In genomic region chr20:20687319-20687718, GRCh38 we compare ENCODE assay signal across 20 cellular contexts. TPM values are rescaled to one million over a fixed set of nuclear protein-coding genes. Genes with fewer than 3 reads are reported as not detected.
A peak's percentile ranks its signal among the peaks of the same experiment; 100 is the strongest.
DNase-seq lines count a peak whose midpoint lies in the region; ATAC-seq, FAIRE-seq and TF ChIP-seq lines count a peak whose summit lies in the region.
"Had no signal": no experiment of that assay in that cellular context is flagged by ENCODE, and none has a peak within 500 bp of the region (broad histone marks: within the 10 kb centered on the region; RNA-seq: fewer than 3 reads in every experiment).

No MANE protein-coding gene starts in this region.

- no peak for TF ChIP-seq RAD21 in A549 (conservative IDR thresholded peaks at IDR 0.05 in 1 of 2, IDR thresholded peaks at IDR 0.05 in 1 of 2)

- H3K27me3 ChIP-seq in neutrophil (no peaks in the 10 kb centered on the region), tibial nerve (no peaks in the 10 kb centered on the region)

- no peak for FAIRE-seq in A549 (lab: Jason Lieb, UNC)
- FAIRE-seq: G401.6, GM12892, GM19239, H1 had no signal

- no peaks in the 10 kb centered on the region for H3K36me3 ChIP-seq in HEK293 (ENCODE audit: control insufficient read depth in 2 of 2, insufficient read depth in 1 of 2, low read length in 2 of 2)
- no peaks in the 10 kb centered on the region for H3K36me3 ChIP-seq in neutrophil
- no peaks in the 10 kb centered on the region for H3K36me3 ChIP-seq in tibial nerve

- WGBS in A549 (ENCODE audit: missing lambda C conversion rate), result 92% methylated on average over 5 of the region's 5 CpGs
- WGBS in tibial nerve, 2 donors, result 83 to 85% methylated on average over 5 of the region's 5 CpGs

- no peak for DNase-seq in A549 (ENCODE audit: low read depth in 1 of 2, low spot score in 1 of 2)
- no peak for DNase-seq in iPS-NIHi7 (ENCODE audit: extremely low spot score)
- DNase-seq in tibial nerve (ENCODE audit: low spot score in 2 of 2), result no peak
- DNase-seq: 8988T; C1 segment of cervical spinal cord; Caco-2; CD8-positive, alpha-beta T cell; DMS153; DND-41; GM23248; H7; HCEC 1CT had no signal

- no peak for TF ChIP-seq POLR2A in A549 (IDR thresholded peaks at IDR 0.05; ENCODE audit: low read length)
- TF ChIP-seq POLR2A in tibial nerve (IDR thresholded peaks at IDR 0.05), result no peak

- H3K4me2 ChIP-seq in A549, result no peak overlapping the region

- H3K4me1 ChIP-seq in A549 (no peaks in the 10 kb centered on the region), HEK293 (ENCODE audit: control insufficient read depth, insufficient read depth, low read length) (peaks cover 4% of the 10 kb centered on the region; the same call in 1 of the 2 replicates), neutrophil (ENCODE audit: control insufficient read depth in 1 of 2, insufficient read depth in 1 of 2, low read depth in 1 of 2, low read length in 1 of 2) (peaks cover 72 to 76% of the 10 kb centered on the region in 2 experiments), tibial nerve (peaks cover 0 to 6% (median 0%) of the 10 kb centered on the region in 4 donors)
- H3K4me1 ChIP-seq: Caco-2 had no signal

- H3K27ac ChIP-seq in A549 (no peak overlapping the region), HEK293 (ENCODE audit: extremely low read depth, low read depth, low read length) (no peak overlapping the region), VCaP (peak overlapping the region; percentile 8), neutrophil (peak overlapping the region; percentile 37), tibial nerve (no peak overlapping the region)
- H3K27ac ChIP-seq: GM23248 had no signal

- no peak for TF ChIP-seq CTCF in A549 (IDR thresholded peaks at IDR 0.05)
- TF ChIP-seq CTCF in HEK293 (tag by site-specific recombination; IDR thresholded peaks at IDR 0.05), result no peak
- no peak for TF ChIP-seq CTCF in VCaP (conservative IDR thresholded peaks at IDR 0.05)
- TF ChIP-seq CTCF in neutrophil (IDR thresholded peaks at IDR 0.05), result no peak
- no peak for TF ChIP-seq CTCF in tibial nerve (IDR thresholded peaks at IDR 0.05)

- CTCF ChIA-PET in A549 (lab: Yijun Ruan, JAX), result no interaction called here
- CTCF ChIA-PET in HEK293 (lab: Yijun Ruan, JAX), result no interaction called here

- no peak for TF ChIP-seq EP300 in A549 (IDR thresholded peaks at IDR 0.05)
- no peak for TF ChIP-seq EP300 in tibial nerve (IDR thresholded peaks at IDR 0.05)

- no peaks in the 10 kb centered on the region for H3K9me3 ChIP-seq in A549
- no peaks in the 10 kb centered on the region for H3K9me3 ChIP-seq in HEK293 (ENCODE audit: control insufficient read depth, insufficient read depth, low read depth, low read length)
- H3K9me3 ChIP-seq in neutrophil, result no peaks in the 10 kb centered on the region
- H3K9me3 ChIP-seq in tibial nerve, result no peaks in the 10 kb centered on the region
- H3K9me3 ChIP-seq: Caco-2 had no signal

- POLR2A ChIA-PET in A549 (lab: Yijun Ruan, JAX) (no interaction called here), HEK293 (lab: Yijun Ruan, JAX) (no interaction called here)

- ATAC-seq in A549, result no peak
- no peak for ATAC-seq in esophagus mucosa
- ATAC-seq: CD8-positive, alpha-beta T cell had no signal

- H3K4me3 ChIP-seq in A549 (no peak overlapping the region), HEK293 (ENCODE audit: low read depth, low read length) (no peak overlapping the region), neutrophil (ENCODE audit: low read depth in 1 of 2, low read length in 1 of 2) (no peak overlapping the region), tibial nerve (no peak overlapping the region)
- H3K4me3 ChIP-seq: GM23248 had no signal

TF ChIP-seq in A549, 52 proteins besides CTCF, POLR2A, EP300 and RAD21:
- TF ChIP-seq HES2 (IDR thresholded peaks at IDR 0.05), result no peak
- TF ChIP-seq MAFK (IDR thresholded peaks at IDR 0.05; ENCODE audit: partially characterized antibody), result peak; percentile 25

TF ChIP-seq in HEK293, 187 proteins besides CTCF, POLR2A, EP300 and RAD21:
- TF ChIP-seq ZNF146 (tag by site-specific recombination; IDR thresholded peaks at IDR 0.05) (no peak), SCRT2 (tag by site-specific recombination; IDR thresholded peaks at IDR 0.05) (0 out of 2 replicates have a peak, but pooled peaks have one; percentile 45)
TF ChIP-seq in HEK293: peak in this region for 1.

RNA-seq across cellular contexts. Expression of gene RALGAPA2, which starts 25.1 kb away (rescaled TPM):
- polyA plus RNA-seq in A549 (2011; rRNA removed) (4.7 and 7.0 TPM in 2 replicates), A549 (2017; fragmentation: RNase III; extraction: RNeasy Plus Mini Kit Qiagen cat#74134 plus additional on column Dnase treatment) (3.2 to 4.0 TPM (median 3.7 TPM) in 3 replicates)
- 0.94 and 1.3 TPM in 2 replicates for polyA plus RNA-seq in A549 (2012; cell fraction: cytosol; rRNA removed)
- 1.9 and 3.0 TPM in 2 replicates for polyA plus RNA-seq in A549 (2012; cell fraction: nucleus; rRNA removed)
- 10.0 and 11.4 TPM in 2 replicates for polyA minus RNA-seq in A549 (2011; rRNA and poly(A)+ RNA removed)
- total RNA-seq in esophagus mucosa (15.9 TPM), tibial nerve (10 to 100 TPM; 20.5 to 42.9 (median 29.6) TPM)

Comparison
In these comparisons a context has a peak if more than half of its experiments do, and no peak if none do; other contexts are left out.
1. H3K27ac ChIP-seq: peak in VCaP (single experiment) and neutrophil (single experiment); none in A549 (0 of 2), HEK293 (single experiment) and tibial nerve (0 of 4).